8 cellular contexts compared by ENCODE assay signal in the genomic region with DNA sequence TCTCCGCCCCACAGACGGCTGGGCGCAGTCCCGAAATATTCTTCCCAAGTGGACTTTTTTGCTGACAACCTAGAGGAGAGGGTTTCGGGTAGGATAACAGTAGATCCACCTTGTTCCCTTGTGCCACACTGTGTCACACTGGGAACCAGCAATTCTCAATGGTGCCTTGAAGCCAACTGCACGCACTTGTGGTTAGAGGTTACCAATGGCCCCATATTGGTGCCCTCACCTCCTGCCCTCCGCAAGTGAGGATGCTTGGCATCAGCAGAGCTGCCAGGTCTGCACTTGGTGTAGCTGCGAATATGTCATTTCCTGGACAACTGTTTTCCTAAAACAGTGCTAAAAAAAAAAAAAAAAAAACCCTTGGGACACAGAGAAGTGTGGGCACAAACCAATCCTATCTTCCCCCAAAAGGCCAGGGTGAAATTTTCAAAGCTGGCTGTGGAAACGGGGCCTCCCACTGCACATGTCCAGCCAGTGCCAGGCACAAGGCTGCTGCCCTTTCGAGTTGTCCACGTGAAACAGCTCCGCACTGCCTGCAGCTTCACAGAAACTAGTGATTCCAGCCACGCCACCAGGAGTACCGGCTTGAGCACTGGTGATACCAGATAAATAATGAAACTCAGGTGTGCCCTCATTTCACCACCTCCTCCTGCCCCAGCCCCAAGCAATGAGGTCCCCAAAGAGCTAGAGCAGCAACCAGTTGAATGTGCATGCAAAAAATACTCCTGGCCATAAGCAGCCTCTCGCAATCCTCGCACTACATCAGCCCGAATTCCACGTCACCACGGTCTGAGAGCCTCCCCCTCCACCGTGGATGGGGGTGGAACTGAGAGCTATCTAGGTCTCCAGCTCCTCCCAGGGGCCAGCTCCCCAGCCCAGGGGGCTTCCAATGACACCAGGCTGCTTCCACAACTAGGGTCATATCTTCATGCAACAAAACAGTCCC. TPM values are rescaled to one million over a fixed set of nuclear protein-coding genes. Genes with fewer than 3 reads are reported as not detected.
DNase-seq lines count a peak whose midpoint lies in the region; ATAC-seq and TF ChIP-seq lines count a peak whose summit lies in the region.

No MANE protein-coding gene starts in this region.

- no peaks in the 10 kb centered on the region for H4K20me1 ChIP-seq in mammary epithelial cell (ENCODE audit: insufficient read depth, low read length)

- peaks cover 61% of the 10 kb centered on the region for H3K4me1 ChIP-seq in CD8-positive, alpha-beta memory T cell (ENCODE audit: insufficient read depth, low read length)
- H3K4me1 ChIP-seq in mammary epithelial cell (ENCODE audit: insufficient read depth, low read length): peaks cover 22% of the 10 kb centered on the region
- H3K4me1 ChIP-seq in muscle layer of colon (ENCODE audit: insufficient read depth, low read length): peaks cover 49% of the 10 kb centered on the region

- H2AFZ ChIP-seq in mammary epithelial cell (ENCODE audit: low read depth, low read length): peak overlapping the region; percentile 61

- peak; percentile 63 to 87 (median 81) for DNase-seq in CD8-positive, alpha-beta memory T cell
- DNase-seq in RPMI8226 (peak; percentile 80), mammary epithelial cell (no peak), brain microvascular endothelial cell (no peak), SKM-1 treated with dmso at 0.1 percent for 144 hours (lab: John Stamatoyannopoulos, UW; ENCODE audit: unreplicated experiment) (no peak), putamen (ENCODE audit: low spot score) (no peak)

- WGBS in mammary epithelial cell (ENCODE audit: low coverage, missing lambda C conversion rate): 93% methylated on average over 16 of the region's 20 CpGs

- peaks cover 5% of the 10 kb centered on the region for H3K36me3 ChIP-seq in CD8-positive, alpha-beta memory T cell (ENCODE audit: insufficient read depth, low read length)
- H3K36me3 ChIP-seq in mammary epithelial cell (ENCODE audit: insufficient read depth, low read length) (no peaks in the 10 kb centered on the region), muscle layer of colon (ENCODE audit: insufficient read depth, low read length) (peaks cover 33% of the 10 kb centered on the region), brain microvascular endothelial cell (replicated peaks) (peaks cover 8% of the 10 kb centered on the region)

- no peaks in the 10 kb centered on the region for H3K79me2 ChIP-seq in mammary epithelial cell (ENCODE audit: insufficient read depth, low read length)

- POLR2A ChIA-PET in CD8-positive, alpha-beta memory T cell (lab: Charles Lee): interaction anchor here (0.6 to 5.0 kb wide), 20 partner anchors 9 to 747 kb away, joined by 3 to 29 read pairs (median 4); a partner anchor contains a TSS

- intact Hi-C loops in mammary epithelial cell (cut with micrococcal nuclease): loop anchor here (5.0 kb wide), 1 partner anchor 76 kb away; no protein-coding TSS in a partner anchor

- H3K4me3 ChIP-seq in CD8-positive, alpha-beta memory T cell (ENCODE audit: low read length): peak overlapping the region; percentile 73
- no peak overlapping the region for H3K4me3 ChIP-seq in mammary epithelial cell (replicated peaks in 1 of 3; ENCODE audit: insufficient read depth in 1 of 3, low read depth in 2 of 3, low read length in 3 of 3)
- H3K4me3 ChIP-seq in muscle layer of colon (ENCODE audit: low read depth in 1 of 2, low read length in 2 of 2): peak overlapping the region; percentile 25 to 46
- H3K4me3 ChIP-seq in brain microvascular endothelial cell (ENCODE audit: low read depth, low read length): no peak overlapping the region

- H3K4me3 Mint-ChIP-seq in CD8-positive, alpha-beta memory T cell: peak overlapping the region; percentile 83 to 96 (median 89)

- H3K9me3 ChIP-seq in CD8-positive, alpha-beta memory T cell (ENCODE audit: low read length): no peaks in the 10 kb centered on the region
- H3K9me3 ChIP-seq in mammary epithelial cell (replicated peaks; ENCODE audit: insufficient read depth, low read length) (no peaks in the 10 kb centered on the region), muscle layer of colon (ENCODE audit: low read length) (no peaks in the 10 kb centered on the region)

- H3K9me3 Mint-ChIP-seq in CD8-positive, alpha-beta memory T cell: no peaks in the 10 kb centered on the region

- H3K27me3 Mint-ChIP-seq in CD8-positive, alpha-beta memory T cell: peaks cover 0 to 17% of the 10 kb centered on the region in 2 donors

- no peaks in the 10 kb centered on the region for H3K27me3 ChIP-seq in CD8-positive, alpha-beta memory T cell (ENCODE audit: insufficient read depth, low read length, poor library complexity, severe bottlenecking)
- no peaks in the 10 kb centered on the region for H3K27me3 ChIP-seq in mammary epithelial cell (ENCODE audit: insufficient read depth, low read length)
- H3K27me3 ChIP-seq in muscle layer of colon (ENCODE audit: control insufficient read depth in 1 of 2, insufficient read depth in 2 of 2, low read length in 2 of 2): no peaks in the 10 kb centered on the region
- no peaks in the 10 kb centered on the region for H3K27me3 ChIP-seq in brain microvascular endothelial cell (replicated peaks)

- H3K4me1 Mint-ChIP-seq in CD8-positive, alpha-beta memory T cell: peaks cover 65 to 90% (median 80%) of the 10 kb centered on the region in 3 donors

- CTCF ChIA-PET in CD8-positive, alpha-beta memory T cell (lab: Charles Lee): interaction anchor here (0.9 to 5.9 kb wide), 24 partner anchors 9 to 357 kb away, joined by 3 to 36 read pairs (median 5); a partner anchor contains a TSS
- CTCF ChIA-PET in mammary epithelial cell (lab: Charles Lee; ENCODE audit: low non-redundant PET): interaction anchor here (0.6 kb wide), 1 partner anchor 39 kb away, joined by 3 read pairs; no protein-coding TSS in a partner anchor

- TF ChIP-seq CTCF in mammary epithelial cell (conservative IDR thresholded peaks at IDR 0.05 in 1 of 2, IDR thresholded peaks at IDR 0.05 in 1 of 2; ENCODE audit: extremely low read depth in 1 of 2, insufficient read depth in 1 of 2, low read depth in 1 of 2, low read length in 2 of 2) (no peak), brain microvascular endothelial cell (IDR thresholded peaks at IDR 0.05; ENCODE audit: low read depth, low read length, missing control alignments) (no peak)

- peak overlapping the region; percentile 45 for H3K4me2 ChIP-seq in mammary epithelial cell (ENCODE audit: insufficient read depth, low read depth, low read length)

- dilution Hi-C loops in mammary epithelial cell (cut with HindIII; ENCODE audit: low sequenced_read_pairs): no loop called here

- ATAC-seq in GM19035 (IDR thresholded peaks at IDR 0.05; ENCODE audit: unreplicated experiment): no peak

- no peak overlapping the region for H3K9ac ChIP-seq in mammary epithelial cell (ENCODE audit: insufficient read depth, low read length)
- no peak overlapping the region for H3K9ac ChIP-seq in muscle layer of colon (ENCODE audit: low read length)

- H3K36me3 Mint-ChIP-seq in CD8-positive, alpha-beta memory T cell: peaks cover 4 to 36% (median 4%) of the 10 kb centered on the region in 3 donors

- H3K27ac Mint-ChIP-seq in CD8-positive, alpha-beta memory T cell: peak overlapping the region; percentile 97 to 100 (median 100)

- peak overlapping the region; percentile 91 for H3K27ac ChIP-seq in CD8-positive, alpha-beta memory T cell (ENCODE audit: low read depth, low read length)
- no peak overlapping the region for H3K27ac ChIP-seq in mammary epithelial cell (ENCODE audit: insufficient read depth, low read depth, low read length)
- H3K27ac ChIP-seq in muscle layer of colon (ENCODE audit: low read depth, low read length): peak overlapping the region; percentile 29
- H3K27ac ChIP-seq in brain microvascular endothelial cell: no peak overlapping the region

- in situ Hi-C loops in mammary epithelial cell (cut with MboI; ENCODE audit: low sequenced_read_pairs in 2 of 2): loop anchor here (10.0 to 25.0 kb wide), 3 partner anchors 158 to 351 kb away; a partner anchor contains a TSS
- in situ Hi-C loops in brain microvascular endothelial cell (cut with HindIII; ENCODE audit: low pct_ligation_motif_present, low sequenced_read_pairs): no loop called here

- BruUV-seq in mammary epithelial cell (replicated peaks; lab: Mats Ljungman, UMichigan): no TSS peak

RNA-seq across cellular contexts. Expression of a gene that starts 51.2 kb away (rescaled TPM):
- total RNA-seq in CD8-positive, alpha-beta memory T cell: 10 to 100 TPM; 50.2 to 50.8 TPM
- 50.3 TPM for polyA plus RNA-seq in CD8-positive, alpha-beta memory T cell
- 10 to 100 TPM; 10.2 to 17.1 TPM for total RNA-seq in mammary epithelial cell
- polyA plus RNA-seq in mammary epithelial cell: 10.3 TPM
- polyA minus RNA-seq in mammary epithelial cell: 22.0 TPM

RNA-seq across cellular contexts. Expression of a gene that starts 51.4 kb away (rescaled TPM):
- 10 to 100 TPM; 71.4 to 76.4 TPM for total RNA-seq in CD8-positive, alpha-beta memory T cell
- 249 TPM for polyA plus RNA-seq in CD8-positive, alpha-beta memory T cell
- total RNA-seq in mammary epithelial cell: 10 to 100 TPM; 25.3 to 33.6 TPM
- polyA plus RNA-seq in mammary epithelial cell: 41.9 TPM
- polyA minus RNA-seq in mammary epithelial cell: 15.3 TPM

Comparison
In these comparisons a context has a peak if more than half of its experiments do, and no peak if none do; other contexts are left out.
1. DNase-seq: peak in CD8-positive, alpha-beta memory T cell (5 of 5) and RPMI8226 (single experiment); none in mammary epithelial cell (single experiment), brain microvascular endothelial cell (single experiment), SKM-1 treated with dmso at 0.1 percent for 144 hours (single experiment) and putamen (single experiment).
2. H3K27ac ChIP-seq: peak in CD8-positive, alpha-beta memory T cell (single experiment) and muscle layer of colon (single experiment); none in mammary epithelial cell (single experiment) and brain microvascular endothelial cell (single experiment).
3. H3K4me3 ChIP-seq: peak in CD8-positive, alpha-beta memory T cell (single experiment) and muscle layer of colon (2 of 2); none in mammary epithelial cell (0 of 3) and brain microvascular endothelial cell (single experiment).